In the genomic region with DNA sequence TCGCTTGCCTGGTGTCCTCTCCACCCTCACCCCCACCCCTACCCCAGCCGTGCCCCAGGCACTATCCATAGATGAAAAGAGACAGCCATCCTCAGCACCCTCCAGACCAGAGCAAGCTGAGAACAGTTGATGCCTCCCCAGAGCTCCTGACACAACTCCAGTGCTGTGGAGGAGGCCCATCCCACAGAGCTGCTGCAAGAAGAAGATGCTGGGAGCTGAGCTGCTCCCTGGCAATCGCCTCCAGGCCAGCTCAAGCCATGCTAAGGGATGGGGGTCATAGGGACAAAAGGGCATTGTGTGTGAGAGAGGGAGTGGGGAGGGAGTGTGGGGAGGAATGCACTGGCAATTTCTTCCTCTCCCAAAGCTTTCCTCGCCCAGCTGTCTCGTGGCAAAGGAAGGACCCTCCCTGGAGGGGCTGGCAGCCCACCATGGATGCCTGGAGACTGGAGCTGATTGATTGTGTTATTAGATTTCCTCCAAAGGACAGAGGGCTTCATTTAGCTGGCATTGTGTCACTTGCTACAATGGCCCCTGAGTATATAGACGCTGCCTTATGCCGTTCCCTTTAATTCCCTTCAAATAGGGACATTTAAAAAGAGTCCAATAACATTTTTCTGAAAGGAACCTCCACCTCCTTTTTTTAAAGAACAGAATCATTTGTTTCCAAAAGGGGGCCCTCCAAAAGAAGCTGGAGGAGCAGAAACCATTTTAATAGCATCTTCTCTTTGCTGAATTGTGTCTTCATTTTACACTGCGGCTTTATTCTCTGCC, we compare ENCODE assay signal across 9 cellular contexts.
DNase-seq lines count a peak whose midpoint lies in the region; ATAC-seq and TF ChIP-seq lines count a peak whose summit lies in the region.
"Had no signal": no experiment of that assay in that cellular context is flagged by ENCODE, and none has a peak within 500 bp of the region (broad histone marks: within the 10 kb centered on the region; RNA-seq: fewer than 3 reads in every experiment).

No MANE protein-coding gene starts in this region.

- H3K4me1 Mint-ChIP-seq in T-helper 17 cell, result peaks cover 63% of the 10 kb centered on the region

- TF ChIP-seq CTCF in fibroblast of the aortic adventitia (IDR thresholded peaks at IDR 0.05; ENCODE audit: insufficient read depth, low read length), result no peak

- no peaks in the 10 kb centered on the region for H4K20me1 ChIP-seq in BLaER1

- ATAC-seq in T-helper 17 cell (no peak), esophagus mucosa (no peak)

- H3K27me3 ChIP-seq in BLaER1, result no peaks in the 10 kb centered on the region

- H3K36me3 Mint-ChIP-seq in T-helper 17 cell (ENCODE audit: low read depth), result no peaks in the 10 kb centered on the region

- H3K27ac ChIP-seq in BLaER1, result no peak overlapping the region

- no peaks in the 10 kb centered on the region for H3K36me3 ChIP-seq in BLaER1

- no peaks in the 10 kb centered on the region for H3K9me3 ChIP-seq in BLaER1
- no peaks in the 10 kb centered on the region for H3K9me3 ChIP-seq in T-helper 17 cell (ENCODE audit: control insufficient read depth, low read length, poor library complexity, severe bottlenecking)

- peak overlapping the region; percentile 80 for H3K4me3 Mint-ChIP-seq in T-helper 17 cell

- H3K4me1 ChIP-seq in BLaER1, result peaks cover 43% of the 10 kb centered on the region

- no peaks in the 10 kb centered on the region for H3K27me3 Mint-ChIP-seq in T-helper 17 cell

- peak overlapping the region; percentile 53 for H3K4me2 ChIP-seq in BLaER1

- H3K4me3 ChIP-seq in BLaER1, result no peak overlapping the region
- H3K4me3 ChIP-seq in fibroblast of the aortic adventitia (ENCODE audit: low read depth, low read length), result no peak overlapping the region

- H3K9ac ChIP-seq in BLaER1, result no peak overlapping the region

- peak overlapping the region; percentile 98 for H3K27ac Mint-ChIP-seq in T-helper 17 cell

- DNase-seq in T-helper 17 cell (no peak), fibroblast of the aortic adventitia (ENCODE audit: low read depth) (peak; percentile 25), occipital lobe (lab: John Stamatoyannopoulos, UW) (peak; percentile 64), SK-N-DZ (ENCODE audit: low spot score) (no peak), NAMALWA (ENCODE audit: low spot score) (no peak)
- DNase-seq in activated effector memory CD4-positive, alpha-beta T cell treated with anti-CD3 and anti-CD28 coated beads, Interleukin-2, amount 50 U/mL, for 16 hours, result no peak
- DNase-seq: NCI-H1436 had no signal

Comparison
In these comparisons a context has a peak if more than half of its experiments do, and no peak if none do; other contexts are left out.
1. DNase-seq: peak in fibroblast of the aortic adventitia (single experiment) and occipital lobe (single experiment); none in T-helper 17 cell (0 of 3), SK-N-DZ (single experiment), activated effector memory CD4-positive, alpha-beta T cell treated with anti-CD3 and anti-CD28 coated beads, Interleukin-2, amount 50 U/mL, for 16 hours (single experiment) and NAMALWA (single experiment).